28 cellular contexts compared by ENCODE assay signal in the genomic region with DNA sequence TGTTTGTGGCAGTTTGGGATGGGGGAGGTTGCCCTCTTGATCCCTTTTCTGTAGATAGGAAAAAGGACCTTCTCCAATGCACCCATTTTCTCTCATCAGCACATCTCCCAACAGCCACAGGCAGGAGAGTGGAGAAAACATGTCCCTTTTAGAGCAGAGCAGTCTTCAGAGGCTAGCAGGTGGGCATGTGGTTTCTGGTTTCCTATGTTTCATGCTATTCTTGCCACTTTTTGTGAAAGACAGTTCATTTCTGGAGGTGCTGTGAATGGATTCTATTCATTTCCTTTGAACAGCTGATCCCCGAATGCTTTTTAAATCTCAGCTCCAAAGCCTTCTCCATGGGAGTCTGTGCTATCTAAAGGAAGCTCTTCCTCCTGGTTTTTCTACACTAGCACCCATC. TPM values are rescaled to one million over a fixed set of nuclear protein-coding genes. Genes with fewer than 3 reads are reported as not detected.
"Had no signal": no experiment of that assay in that cellular context is flagged by ENCODE, and none has a peak within 500 bp of the region (broad histone marks: within the 10 kb centered on the region; RNA-seq: fewer than 3 reads in every experiment).

No MANE protein-coding gene starts in this region.

- ATAC-seq: naive thymus-derived CD4-positive, alpha-beta T cell; natural killer cell treated with Interleukin-12 subunit alpha and Interleukin-12 subunit beta and Interleukin-15 and Interleukin-18, amount 100 ng/mL, for 72 hours; pancreas; right cardiac atrium; sciatic nerve had no signal

- H3K27me3 ChIP-seq: pancreas, suprapubic skin, tibial artery, upper lobe of left lung had no signal

- H3K4me1 ChIP-seq: pancreas, prostate gland, suprapubic skin, tibial artery, upper lobe of left lung had no signal

- H3K9me3 ChIP-seq: left ventricle myocardium inferior, pancreas, prostate gland, suprapubic skin, thoracic aorta, tibial artery, upper lobe of left lung had no signal

- H3K9me3 Mint-ChIP-seq: immature natural killer cell; natural killer cell treated with Interleukin-12 subunit alpha and Interleukin-12 subunit beta and Interleukin-15 and Interleukin-18, amount 100 ng/mL, for 72 hours; stimulated activated naive CD8-positive, alpha-beta T cell treated with anti-CD3 and anti-CD28 coated beads, Interleukin-15, Interleukin-2, amounts not matched to agents 100 ng/mL and 50 ng/mL, for 24 hours had no signal

- H3K4me3 Mint-ChIP-seq: immature natural killer cell; mesothelial cell of epicardium; naive thymus-derived CD4-positive, alpha-beta T cell; natural killer cell treated with Interleukin-12 subunit alpha and Interleukin-12 subunit beta and Interleukin-15 and Interleukin-18, amount 100 ng/mL, for 72 hours; neural crest cell; stimulated activated naive CD8-positive, alpha-beta T cell treated with anti-CD3 and anti-CD28 coated beads, Interleukin-15, Interleukin-2, amounts not matched to agents 100 ng/mL and 50 ng/mL, for 24 hours had no signal

- H3K36me3 ChIP-seq: left ventricle myocardium inferior, pancreas, prostate gland, thoracic aorta, upper lobe of left lung had no signal

- H3K27ac ChIP-seq: left ventricle myocardium inferior, pancreas, prostate gland, skin epidermis, suprapubic skin, thoracic aorta, tibial artery, upper lobe of left lung had no signal

- DNase-seq: hypothalamus; immature natural killer cell; kidney; left ventricle myocardium inferior; mesendoderm; naive thymus-derived CD4-positive, alpha-beta T cell; nucleus accumbens; pancreas; posterior cingulate gyrus; retina; right cardiac atrium; stimulated activated CD4-positive, alpha-beta T cell treated with anti-CD3 and anti-CD28 coated beads, Interleukin-12 subunit alpha, Interleukin-12 subunit beta, amount 100 ng/mL, for 4 hours; stimulated activated CD4-positive, alpha-beta T cell treated with anti-CD3 and anti-CD28 coated beads, Interleukin-15, amount 100 ng/mL, for 24 hours; stimulated activated CD4-positive, alpha-beta T cell treated with anti-CD3 and anti-CD28 coated beads, Interleukin-2, amount 100 ng/mL, for 24 hours; stimulated activated CD4-positive, alpha-beta T cell treated with anti-CD3 and anti-CD28 coated beads, Interleukin-4, amount 100 ng/mL, for 1 hour; stimulated activated naive CD4-positive, alpha-beta T cell; tibial artery; upper lobe of left lung had no signal

- H3K27ac Mint-ChIP-seq: mesothelial cell of epicardium; natural killer cell treated with Interleukin-12 subunit alpha and Interleukin-12 subunit beta and Interleukin-15 and Interleukin-18, amount 100 ng/mL, for 72 hours; stimulated activated naive CD8-positive, alpha-beta T cell treated with anti-CD3 and anti-CD28 coated beads, Interleukin-15, Interleukin-2, amounts not matched to agents 100 ng/mL and 50 ng/mL, for 24 hours had no signal

- H3K27me3 Mint-ChIP-seq: naive thymus-derived CD4-positive, alpha-beta T cell; natural killer cell treated with Interleukin-12 subunit alpha and Interleukin-12 subunit beta and Interleukin-15 and Interleukin-18, amount 100 ng/mL, for 72 hours; stimulated activated naive CD8-positive, alpha-beta T cell treated with anti-CD3 and anti-CD28 coated beads, Interleukin-15, Interleukin-2, amounts not matched to agents 100 ng/mL and 50 ng/mL, for 24 hours had no signal

- H3K4me3 ChIP-seq: left ventricle myocardium inferior, lung, pancreas, prostate gland, skin epidermis, suprapubic skin, thoracic aorta, tibial artery, upper lobe of left lung had no signal

RNA-seq across cellular contexts. Expression of a gene that starts 18.9 kb away (rescaled TPM):
- total RNA-seq: natural killer cell treated with Interleukin-12 subunit alpha and Interleukin-12 subunit beta and Interleukin-15 and Interleukin-18, amount 100 ng/mL, for 72 hours had no signal
